In the genomic region with DNA sequence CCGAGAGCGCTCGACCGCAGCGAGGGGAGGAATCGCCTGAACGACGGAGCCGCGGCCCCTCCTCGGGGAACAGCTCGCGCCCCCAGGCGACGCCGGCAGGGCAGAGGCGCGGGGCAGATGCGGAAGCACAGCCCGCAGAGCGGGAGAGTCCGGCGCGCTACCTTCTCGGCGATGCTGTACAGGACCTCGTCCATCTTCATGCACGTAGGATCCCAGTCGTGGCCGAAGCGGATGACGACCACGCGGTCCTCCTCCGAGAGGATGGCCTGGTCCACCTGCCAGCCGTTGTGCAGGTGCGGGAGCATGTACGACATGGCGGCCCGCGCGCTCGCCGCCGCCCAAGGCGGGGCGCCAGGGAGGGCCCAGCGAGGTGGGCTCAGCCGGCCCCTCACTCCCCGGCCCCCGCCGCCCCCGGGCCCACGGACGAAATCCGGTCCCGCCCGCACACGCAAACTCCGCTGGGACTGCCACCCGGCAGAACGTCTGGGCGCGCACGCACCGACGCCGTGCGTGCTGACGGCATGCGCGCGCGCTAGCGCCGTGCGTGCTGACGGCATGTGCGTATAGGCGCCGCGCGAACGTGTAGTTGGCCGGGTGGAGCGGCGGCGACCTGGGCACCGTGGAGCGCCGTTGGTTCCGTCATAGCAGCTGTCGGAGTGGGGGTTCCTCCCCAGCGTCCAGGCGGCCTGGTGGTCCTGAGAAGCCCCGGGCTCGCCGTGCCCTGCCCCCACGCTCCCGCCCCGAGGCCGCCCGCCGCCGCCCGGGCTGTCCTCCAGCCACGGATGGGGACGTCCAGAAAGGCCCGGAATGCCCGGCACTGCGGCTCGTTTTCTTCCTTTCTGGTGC, we compare ENCODE assay signal across 8 cellular contexts. TPM values are rescaled to one million over a fixed set of nuclear protein-coding genes. Genes with fewer than 3 reads are reported as not detected.
DNase-seq lines count a peak whose midpoint lies in the region; ATAC-seq and TF ChIP-seq lines count a peak whose summit lies in the region.

A gene with protein sequence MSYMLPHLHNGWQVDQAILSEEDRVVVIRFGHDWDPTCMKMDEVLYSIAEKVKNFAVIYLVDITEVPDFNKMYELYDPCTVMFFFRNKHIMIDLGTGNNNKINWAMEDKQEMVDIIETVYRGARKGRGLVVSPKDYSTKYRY (minus strand): TSS at position 485 of the 846 bp plus-strand sequence. CDS start 171 bp downstream, at position 314.

- H3K27ac ChIP-seq in transverse colon: peak within 1 kb of the TSS; percentile 92 to 96 (median 94)

- no peaks in the 10 kb centered on the region for H3K36me3 ChIP-seq in transverse colon

- H3K9me3 ChIP-seq in transverse colon: no peaks in the 10 kb centered on the region

- H3K4me1 ChIP-seq in transverse colon: peaks cover 4 to 30% (median 21%) of the 10 kb centered on the region in 4 donors

- H3K27me3 ChIP-seq in transverse colon: no peaks in the 10 kb centered on the region

- peak; percentile 79 for TF ChIP-seq POLR2A in NB4 (IDR thresholded peaks at IDR 0.05; ENCODE audit: extremely low read depth, insufficient read length)
- TF ChIP-seq POLR2A in transverse colon (IDR thresholded peaks at IDR 0.05): peak; percentile 80

- WGBS in transverse colon (ENCODE audit: low coverage in 1 of 2), 2 donors: 0 to 1% methylated on average over 1 to 85 of the region's 112 CpGs

- in situ Hi-C loops in transverse colon (cut with MboI; ENCODE audit: low pct_ligation_motif_present in 1 of 4, low pct_unique_long_range_greater_than_20kb in 1 of 4, low sequenced_read_pairs in 3 of 4): no loop called here

- intact Hi-C loops in Right ventricle myocardium superior (cut with DNase I) (no loop called here), transverse colon (cut with DNase I; ENCODE audit: low total_unique reads) (loop anchor here (5.0 kb wide), 2 partner anchors 36 to 226 kb away; partner anchors contain the start of gene SLC66A2)

- TF ChIP-seq EP300 in transverse colon (IDR thresholded peaks at IDR 0.05; ENCODE audit: low read depth): no peak

- ATAC-seq in HG02571 (IDR thresholded peaks at IDR 0.05; ENCODE audit: unreplicated experiment): peak; percentile 98
- peak; percentile 100 for ATAC-seq in Right ventricle myocardium superior (ENCODE audit: poor library complexity)

- TF ChIP-seq CTCF in GM12872 (IDR thresholded peaks at IDR 0.05; ENCODE audit: insufficient read depth, low read depth, low read length) (peak; percentile 47), NB4 (IDR thresholded peaks at IDR 0.05; ENCODE audit: low read depth, low read length) (peak; percentile 25), transverse colon (IDR thresholded peaks at IDR 0.05) (peak in 3 of 5 experiments; percentile 26 to 41 (median 31))

- H3K4me3 ChIP-seq in NB4 (ENCODE audit: low read depth, low read length): peak within 1 kb of the TSS; percentile 74
- H3K4me3 ChIP-seq in transverse colon: peak within 1 kb of the TSS; percentile 57 to 91 (median 78)

- DNase-seq in NB4 (ENCODE audit: low read depth) (peak; percentile 93), SW 1271 (lab: John Stamatoyannopoulos, UW) (peak; percentile 52 to 71), Right ventricle myocardium superior (peak; percentile 94), pons (ENCODE audit: low spot score) (peak; percentile 80), transverse colon (peak; percentile 88)
- DNase-seq in activated naive CD8-positive, alpha-beta T cell treated with anti-CD3 and anti-CD28 coated beads, Interleukin-2, amount 50 U/mL, for 16 hours (ENCODE audit: low read depth, low spot score): peak; percentile 70

RNA-seq across cellular contexts. Expression of the gene that starts here (rescaled TPM):
- 78.2 TPM for total RNA-seq in Right ventricle myocardium superior
- 10 to 100 TPM in 3 of 4 donors, 1 to 10 TPM in 1; 4.1 to 36.8 (median 31.0) TPM for total RNA-seq in transverse colon

Comparison
In these comparisons a context has a peak if more than half of its experiments do, and no peak if none do; other contexts are left out.
1. Peak in every context shown above with its lines: DNase-seq, ATAC-seq, H3K4me3 ChIP-seq and H3K27ac ChIP-seq.